Comparison of ENCODE assay signal across 8 cellular contexts in the genomic region with DNA sequence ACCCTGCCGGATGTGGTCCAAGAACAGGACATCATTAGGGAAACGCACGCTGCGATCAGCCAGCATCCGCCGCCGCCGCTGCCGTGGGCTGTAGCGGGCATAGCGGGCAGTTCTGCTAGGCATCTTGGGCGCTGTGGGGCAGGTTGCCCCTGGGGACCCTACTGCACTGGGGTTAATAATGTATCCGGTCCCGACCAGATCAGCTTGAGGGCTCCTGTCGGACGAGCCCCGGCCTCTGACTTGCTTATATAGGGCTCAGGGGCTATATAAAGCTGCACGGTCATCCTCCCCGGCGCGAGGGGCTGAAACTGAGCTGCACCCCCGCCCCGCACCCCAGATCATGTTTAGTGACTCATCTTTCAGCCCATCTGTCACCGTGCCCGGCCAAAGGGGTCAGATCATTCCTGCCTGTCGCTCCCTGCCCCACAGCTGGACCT. TPM values are rescaled to one million over a fixed set of nuclear protein-coding genes. Genes with fewer than 3 reads are reported as not detected.
A peak's percentile ranks its signal among the peaks of the same experiment; 100 is the strongest.
DNase-seq lines count a peak whose midpoint lies in the region; ATAC-seq and TF ChIP-seq lines count a peak whose summit lies in the region.

A gene with protein sequence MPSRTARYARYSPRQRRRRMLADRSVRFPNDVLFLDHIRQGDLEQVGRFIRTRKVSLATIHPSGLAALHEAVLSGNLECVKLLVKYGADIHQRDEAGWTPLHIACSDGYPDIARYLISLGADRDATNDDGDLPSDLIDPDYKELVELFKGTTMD (minus strand): TSS at position 220 of the 437 bp plus-strand sequence. CDS start 97 bp downstream, at position 123.

- peak within 1 kb of the TSS; percentile 78 for H3K4me3 ChIP-seq in cardiac muscle cell
- H3K4me3 ChIP-seq in astrocyte of the cerebellum (ENCODE audit: low read depth, low read length), result peak within 1 kb of the TSS; percentile 76
- peak within 1 kb of the TSS; percentile 78 for H3K4me3 ChIP-seq in lower lobe of right lung

- peak within 1 kb of the TSS; percentile 90 for H3K4me3 Mint-ChIP-seq in type B pancreatic cell

- peak within 1 kb of the TSS; percentile 92 for H3K27ac ChIP-seq in cardiac muscle cell
- peak within 1 kb of the TSS; percentile 94 for H3K27ac ChIP-seq in lower lobe of right lung

- H3K4me1 Mint-ChIP-seq in type B pancreatic cell (ENCODE audit: unreplicated experiment), result peaks cover 11% of the 10 kb centered on the region

- H3K9me3 Mint-ChIP-seq in type B pancreatic cell, result no peaks in the 10 kb centered on the region

- DNase-seq in cardiac muscle cell (ENCODE audit: low read depth in 1 of 2, low spot score in 1 of 2), result no peak
- no peak for DNase-seq in cardiac septum (ENCODE audit: low spot score)
- no peak for DNase-seq in astrocyte of the cerebellum (ENCODE audit: low read depth)
- no peak for DNase-seq in lower lobe of right lung
- DNase-seq in type B pancreatic cell (ENCODE audit: extremely low spot score, unreplicated experiment), result no peak
- no peak for DNase-seq in 8988T

- ATAC-seq in lower lobe of right lung (no peak), HG02852 (IDR thresholded peaks at IDR 0.05; ENCODE audit: unreplicated experiment) (no peak), HG03571 (IDR thresholded peaks at IDR 0.05; ENCODE audit: unreplicated experiment) (no peak)

- in situ Hi-C loops in astrocyte of the cerebellum (cut with HindIII; ENCODE audit: low sequenced_read_pairs), result no loop called here

- no peaks in the 10 kb centered on the region for H3K36me3 Mint-ChIP-seq in type B pancreatic cell

- peaks cover 5% of the 10 kb centered on the region for H3K4me1 ChIP-seq in cardiac muscle cell (ENCODE audit: low read depth)
- H3K4me1 ChIP-seq in lower lobe of right lung, result peaks cover 24% of the 10 kb centered on the region

- TF ChIP-seq CTCF in cardiac muscle cell (IDR thresholded peaks at IDR 0.05; ENCODE audit: low read depth, low read length) (no peak), astrocyte of the cerebellum (IDR thresholded peaks at IDR 0.05; ENCODE audit: low read depth, low read length, missing control alignments) (no peak), lower lobe of right lung (IDR thresholded peaks at IDR 0.05) (no peak), type B pancreatic cell (conservative IDR thresholded peaks at IDR 0.05) (no peak)

- H3K27me3 ChIP-seq in cardiac muscle cell (no peaks in the 10 kb centered on the region), lower lobe of right lung (ENCODE audit: low read depth) (no peaks in the 10 kb centered on the region)

- H3K27me3 Mint-ChIP-seq in type B pancreatic cell, result no peaks in the 10 kb centered on the region

- no peaks in the 10 kb centered on the region for H3K9me3 ChIP-seq in cardiac muscle cell (ENCODE audit: low read depth)
- H3K9me3 ChIP-seq in lower lobe of right lung, result no peaks in the 10 kb centered on the region

- intact Hi-C loops in cardiac septum (cut with DNase I), result loop anchor here (5.0 kb wide), 1 partner anchor 37 kb away; a partner anchor contains a TSS
- intact Hi-C loops in lower lobe of right lung (cut with DNase I), result no loop called here

- H3K36me3 ChIP-seq in cardiac muscle cell (no peaks in the 10 kb centered on the region), lower lobe of right lung (peaks cover 3% of the 10 kb centered on the region)

- peak within 1 kb of the TSS; percentile 98 for H3K27ac Mint-ChIP-seq in type B pancreatic cell

RNA-seq across cellular contexts. Expression of the gene that starts here (rescaled TPM):
- not detected in 2 replicates for total RNA-seq in cardiac muscle cell
- polyA plus RNA-seq in cardiac muscle cell, result 1.0 TPM in 1 of 2 replicates, not detected in the other
- total RNA-seq in cardiac septum, result 0.32 TPM
- total RNA-seq in lower lobe of right lung, result not detected
- total RNA-seq in type B pancreatic cell (ENCODE audit: low replicate concordance), result not detected in 2 replicates
